In the genomic region with DNA sequence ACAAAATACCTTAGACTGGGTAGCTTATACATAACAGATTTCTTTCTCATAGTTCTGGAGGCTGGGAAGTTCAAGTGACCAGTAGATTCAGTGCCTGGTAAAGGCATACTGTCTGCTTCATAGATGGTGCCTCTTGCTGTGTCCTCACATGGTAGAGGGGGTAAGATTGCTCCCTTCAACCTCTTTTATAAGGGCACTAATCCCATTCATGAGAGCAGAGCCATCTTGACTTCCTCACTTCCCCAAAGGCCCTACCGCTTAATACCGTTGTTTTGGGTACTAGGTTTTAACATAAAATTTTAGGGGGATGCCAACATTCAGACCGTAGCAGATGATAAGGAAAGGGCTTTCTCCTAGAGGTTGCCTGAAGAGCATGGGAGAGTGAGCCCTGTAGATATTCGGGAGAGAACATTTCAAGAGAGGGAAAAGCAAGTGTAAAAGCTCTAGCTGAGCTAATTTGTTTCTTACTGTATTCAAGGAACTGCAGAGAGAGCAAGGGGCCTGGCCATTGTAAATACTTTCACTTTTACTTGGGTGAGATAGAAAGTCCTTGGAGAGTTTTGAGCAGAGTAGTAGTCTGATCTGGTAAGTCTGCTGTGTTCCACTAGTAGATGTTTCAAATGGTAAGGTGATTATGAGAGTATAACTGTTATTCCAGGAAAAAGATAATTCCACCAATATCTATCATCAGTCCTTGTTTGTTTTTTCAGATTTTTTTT, we compare ENCODE assay signal across 1 cellular context.
TF ChIP-seq lines count a peak whose summit lies in the region.

No MANE protein-coding gene starts in this region.

TF ChIP-seq in IMR-90, 13 proteins besides CTCF, POLR2A, EP300 and RAD21 (continued from another document):
- TF ChIP-seq, protein P1, sequence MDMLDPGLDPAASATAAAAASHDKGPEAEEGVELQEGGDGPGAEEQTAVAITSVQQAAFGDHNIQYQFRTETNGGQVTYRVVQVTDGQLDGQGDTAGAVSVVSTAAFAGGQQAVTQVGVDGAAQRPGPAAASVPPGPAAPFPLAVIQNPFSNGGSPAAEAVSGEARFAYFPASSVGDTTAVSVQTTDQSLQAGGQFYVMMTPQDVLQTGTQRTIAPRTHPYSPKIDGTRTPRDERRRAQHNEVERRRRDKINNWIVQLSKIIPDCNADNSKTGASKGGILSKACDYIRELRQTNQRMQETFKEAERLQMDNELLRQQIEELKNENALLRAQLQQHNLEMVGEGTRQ (IDR thresholded peaks at IDR 0.05; ENCODE audit: low read depth, low read length) = no peak
- TF ChIP-seq RFX5 (IDR thresholded peaks at IDR 0.05; ENCODE audit: low read depth, low read length) = no peak
- TF ChIP-seq, protein P2, sequence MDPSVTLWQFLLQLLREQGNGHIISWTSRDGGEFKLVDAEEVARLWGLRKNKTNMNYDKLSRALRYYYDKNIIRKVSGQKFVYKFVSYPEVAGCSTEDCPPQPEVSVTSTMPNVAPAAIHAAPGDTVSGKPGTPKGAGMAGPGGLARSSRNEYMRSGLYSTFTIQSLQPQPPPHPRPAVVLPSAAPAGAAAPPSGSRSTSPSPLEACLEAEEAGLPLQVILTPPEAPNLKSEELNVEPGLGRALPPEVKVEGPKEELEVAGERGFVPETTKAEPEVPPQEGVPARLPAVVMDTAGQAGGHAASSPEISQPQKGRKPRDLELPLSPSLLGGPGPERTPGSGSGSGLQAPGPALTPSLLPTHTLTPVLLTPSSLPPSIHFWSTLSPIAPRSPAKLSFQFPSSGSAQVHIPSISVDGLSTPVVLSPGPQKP (IDR thresholded peaks at IDR 0.05; ENCODE audit: borderline replicate concordance, low read depth, low read length) = no peak
TF ChIP-seq in IMR-90: peak in this region for 0.
